Comparison of ENCODE assay signal across 10 cellular contexts in genomic region chr1:153805929-153806750, GRCh38. TPM values are rescaled to one million over a fixed set of nuclear protein-coding genes. Genes with fewer than 3 reads are reported as not detected.
DNase-seq lines count a peak whose midpoint lies in the region; ATAC-seq and TF ChIP-seq lines count a peak whose summit lies in the region.
"Had no signal": no experiment of that assay in that cellular context is flagged by ENCODE, and none has a peak within 500 bp of the region (broad histone marks: within the 10 kb centered on the region; RNA-seq: fewer than 3 reads in every experiment).

No MANE protein-coding gene starts in this region.

- H3K9me3 ChIP-seq in mammary epithelial cell (replicated peaks; ENCODE audit: insufficient read depth, low read length) (no peaks in the 10 kb centered on the region), skeletal muscle tissue (ENCODE audit: control insufficient read depth in 3 of 3, low read length in 3 of 3) (no peaks in the 10 kb centered on the region)
- H3K9me3 ChIP-seq: right lobe of liver had no signal

- no peak overlapping the region for H3K4me3 ChIP-seq in mammary epithelial cell (replicated peaks in 1 of 3; ENCODE audit: insufficient read depth in 1 of 3, low read depth in 2 of 3, low read length in 3 of 3)
- no peak overlapping the region for H3K4me3 ChIP-seq in skeletal muscle tissue (ENCODE audit: low read length in 3 of 3)
- H3K4me3 ChIP-seq: right lobe of liver had no signal

- DNase-seq in NOMO-1 treated with DMSO at 0.1 percent for 48 hours (lab: John Stamatoyannopoulos, UW; ENCODE audit: unreplicated experiment) (peak; percentile 46), mammary epithelial cell (no peak), left colon (no peak), ACHN (no peak), NCI-H2196 treated with DMSO at 0.1 percent for 48 hours (lab: John Stamatoyannopoulos, UW; ENCODE audit: unreplicated experiment) (no peak)
- DNase-seq: NCI-H1092 had no signal

- ATAC-seq in GM19035 (IDR thresholded peaks at IDR 0.05; ENCODE audit: unreplicated experiment) (peak; percentile 1), left colon (no peak), GM21825 (IDR thresholded peaks at IDR 0.05; ENCODE audit: unreplicated experiment) (no peak)

- H3K27me3 ChIP-seq in mammary epithelial cell (ENCODE audit: insufficient read depth, low read length) (no peaks in the 10 kb centered on the region), skeletal muscle tissue (ENCODE audit: control insufficient read depth in 3 of 3, insufficient read depth in 3 of 3, low read length in 3 of 3) (no peaks in the 10 kb centered on the region)
- H3K27me3 ChIP-seq: right lobe of liver had no signal

- H3K27ac ChIP-seq in mammary epithelial cell (ENCODE audit: insufficient read depth, low read depth, low read length) (peak overlapping the region; percentile 82), skeletal muscle tissue (ENCODE audit: low read depth, low read length) (peak overlapping the region; percentile 45)
- H3K27ac ChIP-seq: right lobe of liver had no signal

- in situ Hi-C loops in mammary epithelial cell (cut with MboI; ENCODE audit: low sequenced_read_pairs in 2 of 2) (no loop called here), ACHN (cut with HindIII; ENCODE audit: low pct_ligation_motif_present, low pct_unique_long_range_greater_than_20kb, low sequenced_read_pairs) (no loop called here)

- peaks cover 12% of the 10 kb centered on the region for H3K4me1 ChIP-seq in mammary epithelial cell (ENCODE audit: insufficient read depth, low read length)
- peaks cover 10 to 21% (median 18%) of the 10 kb centered on the region in 3 donors for H3K4me1 ChIP-seq in skeletal muscle tissue (ENCODE audit: control insufficient read depth in 3 of 3, insufficient read depth in 3 of 3, low read length in 3 of 3)

- CTCF ChIA-PET in mammary epithelial cell (lab: Charles Lee; ENCODE audit: low non-redundant PET), result no interaction called here

- H3K36me3 ChIP-seq in mammary epithelial cell (ENCODE audit: insufficient read depth, low read length), result peaks cover 7% of the 10 kb centered on the region
- H3K36me3 ChIP-seq in skeletal muscle tissue (ENCODE audit: control insufficient read depth in 3 of 3, insufficient read depth in 3 of 3, low read length in 3 of 3), result peaks cover 14 to 32% (median 29%) of the 10 kb centered on the region in 3 donors

- H3K9ac ChIP-seq in mammary epithelial cell (ENCODE audit: insufficient read depth, low read length), result peak overlapping the region; percentile 29
- peak overlapping the region in 1 of 3 donors; percentile 40 for H3K9ac ChIP-seq in skeletal muscle tissue (ENCODE audit: low read depth in 1 of 3, low read length in 3 of 3)

- no peaks in the 10 kb centered on the region for H3K79me2 ChIP-seq in mammary epithelial cell (ENCODE audit: insufficient read depth, low read length)

- WGBS in mammary epithelial cell (ENCODE audit: low coverage, missing lambda C conversion rate), result 77% methylated on average over 5 of the region's 9 CpGs

- H3K4me2 ChIP-seq in mammary epithelial cell (ENCODE audit: insufficient read depth, low read depth, low read length), result peak overlapping the region; percentile 7

- intact Hi-C loops in mammary epithelial cell (cut with micrococcal nuclease), result loop anchor here (5.0 kb wide), 1 partner anchor 116 kb away; the partner anchor contains the start of gene GATAD2B
- intact Hi-C loops in left colon (cut with DNase I, micrococcal nuclease), result no loop called here

- no peak for TF ChIP-seq CTCF in mammary epithelial cell (conservative IDR thresholded peaks at IDR 0.05 in 1 of 2, IDR thresholded peaks at IDR 0.05 in 1 of 2; ENCODE audit: extremely low read depth in 1 of 2, insufficient read depth in 1 of 2, low read depth in 1 of 2, low read length in 2 of 2)

- BruUV-seq in mammary epithelial cell (replicated peaks; lab: Mats Ljungman, UMichigan), result no TSS peak

- no peak overlapping the region for H2AFZ ChIP-seq in mammary epithelial cell (ENCODE audit: low read depth, low read length)

- no peaks in the 10 kb centered on the region for H4K20me1 ChIP-seq in mammary epithelial cell (ENCODE audit: insufficient read depth, low read length)

- dilution Hi-C loops in mammary epithelial cell (cut with HindIII; ENCODE audit: low sequenced_read_pairs), result no loop called here

RNA-seq across cellular contexts. Expression of gene SLC27A3, which starts 30.9 kb away (rescaled TPM):
- total RNA-seq in mammary epithelial cell, result 10 to 100 TPM in 1 of 2 donors, 1 to 10 TPM in 1; 6.9 to 10.7 TPM
- polyA plus RNA-seq in mammary epithelial cell, result 13.6 TPM
- 39.5 TPM for polyA minus RNA-seq in mammary epithelial cell
- total RNA-seq in skeletal muscle tissue, result 16.7 TPM
- total RNA-seq in left colon, result 10 to 100 TPM; 22.5 to 24.8 TPM
